Comparison of ENCODE assay signal across 8 cellular contexts in the genomic region with DNA sequence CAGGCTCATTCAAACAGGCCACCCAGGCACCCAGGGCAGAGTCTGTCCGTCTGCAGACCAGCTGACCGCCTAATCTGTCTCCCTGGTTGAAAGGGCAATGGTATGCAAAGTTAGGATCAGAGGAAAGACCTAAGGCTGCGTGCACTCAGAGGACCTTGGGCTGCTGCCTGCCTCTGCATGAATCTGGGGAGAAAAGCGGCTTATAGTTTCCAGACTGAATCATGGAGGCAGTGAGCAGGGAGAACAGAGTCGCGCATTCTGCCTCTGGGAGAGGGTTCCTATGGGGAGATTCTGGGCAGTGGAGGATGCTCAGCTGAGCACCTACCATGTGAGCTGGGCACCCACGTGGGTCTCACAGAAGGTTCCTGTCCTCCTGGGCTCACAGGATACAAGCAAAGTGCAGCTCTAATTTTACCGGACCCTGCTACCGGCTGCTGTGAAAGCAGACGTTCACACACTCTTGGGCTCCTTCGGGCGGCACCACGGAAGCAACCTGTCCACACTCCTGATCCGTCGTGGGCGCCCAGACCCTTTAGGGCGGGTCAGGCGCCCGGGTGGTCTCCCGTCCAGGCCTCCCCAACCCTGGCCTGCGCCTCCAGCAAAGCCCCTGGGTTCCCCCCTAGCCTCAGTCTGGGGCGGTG. TPM values are rescaled to one million over a fixed set of nuclear protein-coding genes. Genes with fewer than 3 reads are reported as not detected.
DNase-seq lines count a peak whose midpoint lies in the region; ATAC-seq, FAIRE-seq and TF ChIP-seq lines count a peak whose summit lies in the region.

No MANE protein-coding gene starts in this region.

- peak; percentile 33 for DNase-seq in activated T-cell treated with anti-CD3 and anti-CD28 coated beads, Interleukin-2, amount 50 U/mL, for 1 hour
- no peak for DNase-seq in activated T-cell treated with anti-CD3 and anti-CD28 coated beads for 4 hours
- DNase-seq in OCI-M1 (lab: John Stamatoyannopoulos, UW) = peak; percentile 67
- DNase-seq in brain microvascular endothelial cell = peak; percentile 29
- no peak for DNase-seq in keratinocyte (ENCODE audit: low read depth, low spot score)
- DNase-seq in stimulated activated CD4-positive, alpha-beta T cell treated with anti-CD3 and anti-CD28 coated beads, Interleukin-1b, Interleukin-23, amount 100 ng/mL, for 48 hours = peak; percentile 7
- no peak for DNase-seq in NCI-H2171 treated with DMSO at 0.1 percent for 48 hours (lab: John Stamatoyannopoulos, UW)

- H3K9me1 ChIP-seq in keratinocyte (ENCODE audit: control insufficient read depth, extremely low read depth, insufficient read depth, low read length) = peaks cover 10% of the 10 kb centered on the region

- FAIRE-seq in keratinocyte (lab: Jason Lieb, UNC) = no peak

- H3K4me2 ChIP-seq in keratinocyte (ENCODE audit: control insufficient read depth, extremely low read depth, insufficient read depth, low read depth, low read length) = peak overlapping the region; percentile 89

- H3K79me2 ChIP-seq in keratinocyte (ENCODE audit: control insufficient read depth, insufficient read depth, low read length) = peaks cover 39% of the 10 kb centered on the region

- H3K27ac ChIP-seq in brain microvascular endothelial cell (no peak overlapping the region), keratinocyte (ENCODE audit: control insufficient read depth, insufficient read depth, low read length) (peak overlapping the region; percentile 63)

- TF ChIP-seq CTCF in brain microvascular endothelial cell (IDR thresholded peaks at IDR 0.05; ENCODE audit: low read depth, low read length, missing control alignments) = no peak
- no peak for TF ChIP-seq CTCF in keratinocyte (optimal IDR thresholded peaks at IDR 0.05 in 1 of 3, IDR thresholded peaks at IDR 0.05 in 1 of 3, conservative IDR thresholded peaks at IDR 0.05 in 1 of 3; ENCODE audit: extremely low read depth in 1 of 3, insufficient read depth in 2 of 3, low read length in 3 of 3)

- peak overlapping the region; percentile 80 for H3K9ac ChIP-seq in keratinocyte (ENCODE audit: control insufficient read depth, extremely low read depth, insufficient read depth, low read length)

- in situ Hi-C loops in brain microvascular endothelial cell (cut with HindIII; ENCODE audit: low pct_ligation_motif_present, low sequenced_read_pairs) = no loop called here

- H3K27me3 ChIP-seq in brain microvascular endothelial cell (replicated peaks) = no peaks in the 10 kb centered on the region
- H3K27me3 ChIP-seq in keratinocyte (ENCODE audit: control insufficient read depth, extremely low read depth, insufficient read depth, low read length) = no peaks in the 10 kb centered on the region

- H2AFZ ChIP-seq in keratinocyte (ENCODE audit: control insufficient read depth, low read length) = peak overlapping the region; percentile 88

- H3K36me3 ChIP-seq in brain microvascular endothelial cell (replicated peaks) = peaks cover 2% of the 10 kb centered on the region
- peaks cover 10% of the 10 kb centered on the region in 2 experiments for H3K36me3 ChIP-seq in keratinocyte (ENCODE audit: control insufficient read depth in 2 of 2, extremely low read depth in 1 of 2, insufficient read depth in 2 of 2, low read length in 2 of 2)

- H3K4me1 ChIP-seq in keratinocyte (ENCODE audit: control insufficient read depth, extremely low read depth, insufficient read depth, low read length) = peaks cover 26% of the 10 kb centered on the region

- H3K4me3 ChIP-seq in brain microvascular endothelial cell (ENCODE audit: low read depth, low read length) (peak overlapping the region; percentile 73), keratinocyte (ENCODE audit: control insufficient read depth in 2 of 3, extremely low read depth in 1 of 3, insufficient read depth in 2 of 3, low read depth in 1 of 3, low read length in 3 of 3) (peak overlapping the region; percentile 77 to 85 (median 78))

- H3K9me3 ChIP-seq in keratinocyte (ENCODE audit: control insufficient read depth, low read depth, low read length) = no peaks in the 10 kb centered on the region

- peaks cover 3% of the 10 kb centered on the region for H4K20me1 ChIP-seq in keratinocyte (ENCODE audit: control insufficient read depth, extremely low read depth, insufficient read depth, low read length)

- peak; percentile 25 for ATAC-seq in HG02840 (IDR thresholded peaks at IDR 0.05; ENCODE audit: low FRiP score, unreplicated experiment)

- dilution Hi-C loops in keratinocyte (cut with MboI; ENCODE audit: extremely low pct_ligation_motif_present, low sequenced_read_pairs) = no loop called here

RNA-seq across cellular contexts. Expression of a gene that starts 0.8 kb away (rescaled TPM):
- 40.9 to 80.6 TPM (median 41.4 TPM) in 3 replicates for polyA plus RNA-seq in keratinocyte
- polyA plus RNA-seq in keratinocyte (2011; ENCODE audit: low read depth) = 5.5 TPM
- polyA plus RNA-seq in keratinocyte (2011; cell fraction: cytosol; rRNA removed) = 47.5 and 76.4 TPM in 2 replicates
- polyA plus RNA-seq in keratinocyte (2011; cell fraction: nucleus; rRNA removed) = 160 and 185 TPM in 2 replicates
- polyA plus RNA-seq in keratinocyte (2012; ENCODE audit: low replicate concordance) = 27.4 and 72.2 TPM in 2 replicates
- 74.8 to 159 TPM (median 78.2 TPM) in 3 replicates for polyA minus RNA-seq in keratinocyte
- 76.9 TPM for polyA minus RNA-seq in keratinocyte (2011; cell fraction: cytosol; rRNA and poly(A)+ RNA removed)
- 131 and 159 TPM in 2 replicates for polyA minus RNA-seq in keratinocyte (2011; cell fraction: nucleus; rRNA and poly(A)+ RNA removed)

RNA-seq across cellular contexts. Expression of a gene that starts 51.6 kb away (rescaled TPM):
- 2,363 to 3,215 TPM (median 2,781 TPM) in 3 replicates for polyA plus RNA-seq in keratinocyte
- polyA plus RNA-seq in keratinocyte (2011; ENCODE audit: low read depth) = 909 TPM
- polyA plus RNA-seq in keratinocyte (2011; cell fraction: cytosol; rRNA removed) = 2,585 and 2,764 TPM in 2 replicates
- 2,878 and 3,470 TPM in 2 replicates for polyA plus RNA-seq in keratinocyte (2011; cell fraction: nucleus; rRNA removed)
- polyA plus RNA-seq in keratinocyte (2012; ENCODE audit: low replicate concordance) = 1,598 and 2,691 TPM in 2 replicates
- polyA minus RNA-seq in keratinocyte = 1,499 to 2,738 TPM (median 1,537 TPM) in 3 replicates
- polyA minus RNA-seq in keratinocyte (2011; cell fraction: cytosol; rRNA and poly(A)+ RNA removed) = 715 TPM
- 471 and 865 TPM in 2 replicates for polyA minus RNA-seq in keratinocyte (2011; cell fraction: nucleus; rRNA and poly(A)+ RNA removed)

Comparison
In these comparisons a context has a peak if more than half of its experiments do, and no peak if none do; other contexts are left out.
1. DNase-seq: peak in activated T-cell treated with anti-CD3 and anti-CD28 coated beads, Interleukin-2, amount 50 U/mL, for 1 hour (single experiment), OCI-M1 (single experiment), brain microvascular endothelial cell (single experiment) and stimulated activated CD4-positive, alpha-beta T cell treated with anti-CD3 and anti-CD28 coated beads, Interleukin-1b, Interleukin-23, amount 100 ng/mL, for 48 hours (single experiment); none in activated T-cell treated with anti-CD3 and anti-CD28 coated beads for 4 hours (single experiment), keratinocyte (single experiment) and NCI-H2171 treated with DMSO at 0.1 percent for 48 hours (single experiment).